In genomic region chr15:91338763-91339162, GRCh38 we compare ENCODE assay signal across 16 cellular contexts.
DNase-seq lines count a peak whose midpoint lies in the region; FAIRE-seq and TF ChIP-seq lines count a peak whose summit lies in the region.
"Had no signal": no experiment of that assay in that cellular context is flagged by ENCODE, and none has a peak within 500 bp of the region (broad histone marks: within the 10 kb centered on the region; RNA-seq: fewer than 3 reads in every experiment).

No MANE protein-coding gene starts in this region.

- H3K9me3 ChIP-seq in astrocyte (ENCODE audit: insufficient read depth, low read depth, low read length), result no peaks in the 10 kb centered on the region
- no peaks in the 10 kb centered on the region for H3K9me3 ChIP-seq in keratinocyte (ENCODE audit: control insufficient read depth, low read depth, low read length)
- H3K9me3 ChIP-seq: upper lobe of right lung had no signal

- DNase-seq in Daoy (ENCODE audit: low read depth) (peak; percentile 23), LNCaP clone FGC (ENCODE audit: low read depth) (peak; percentile 1), astrocyte (ENCODE audit: low read depth) (peak; percentile 32), keratinocyte (ENCODE audit: low read depth, low spot score) (no peak), NCI-H446 treated with DMSO at 0.1 percent for 48 hours (lab: John Stamatoyannopoulos, UW) (no peak), DMS 273 treated with DMSO at 0.1 percent for 48 hours (lab: John Stamatoyannopoulos, UW) (no peak), dedifferentiated amniotic fluid mesenchymal stem cell (ENCODE audit: extremely low spot score) (no peak), 8988T (no peak)
- DNase-seq: NCI-H1417 treated with DMSO at 0.1 percent for 48 hours, upper lobe of right lung had no signal

- TF ChIP-seq CTCF in LNCaP clone FGC (IDR thresholded peaks at IDR 0.05; ENCODE audit: control insufficient read depth, extremely low read depth, insufficient read depth), result no peak
- TF ChIP-seq CTCF in astrocyte (IDR thresholded peaks at IDR 0.05; ENCODE audit: insufficient read depth, low read depth, low read length), result no peak
- no peak for TF ChIP-seq CTCF in keratinocyte (optimal IDR thresholded peaks at IDR 0.05 in 1 of 3, IDR thresholded peaks at IDR 0.05 in 1 of 3, conservative IDR thresholded peaks at IDR 0.05 in 1 of 3; ENCODE audit: extremely low read depth in 1 of 3, insufficient read depth in 2 of 3, low read length in 3 of 3)

- no peaks in the 10 kb centered on the region for H3K4me1 ChIP-seq in astrocyte (ENCODE audit: insufficient read depth, low read length)
- H3K4me1 ChIP-seq in keratinocyte (ENCODE audit: control insufficient read depth, extremely low read depth, insufficient read depth, low read length), result no peaks in the 10 kb centered on the region
- H3K4me1 ChIP-seq: parathyroid adenoma, upper lobe of right lung had no signal

- H3K4me3 ChIP-seq in LNCaP clone FGC (ENCODE audit: low read depth, low read length) (no peak overlapping the region), astrocyte (ENCODE audit: insufficient read depth, low read depth, low read length) (no peak overlapping the region), keratinocyte (ENCODE audit: control insufficient read depth in 2 of 3, extremely low read depth in 1 of 3, insufficient read depth in 2 of 3, low read depth in 1 of 3, low read length in 3 of 3) (no peak overlapping the region)
- H3K4me3 ChIP-seq: upper lobe of right lung had no signal

- peaks cover 1% of the 10 kb centered on the region for H3K9me3 Mint-ChIP-seq in astrocyte (ENCODE audit: unreplicated experiment)
- H3K9me3 Mint-ChIP-seq: activated naive CD4-positive, alpha-beta T cell treated with anti-CD3 and anti-CD28 coated beads, Interleukin-2, amount 50 U/mL, for 72 hours had no signal

- H3K36me3 Mint-ChIP-seq in astrocyte (ENCODE audit: low read depth, unreplicated experiment), result no peaks in the 10 kb centered on the region
- H3K36me3 Mint-ChIP-seq: activated naive CD4-positive, alpha-beta T cell treated with anti-CD3 and anti-CD28 coated beads, Interleukin-2, amount 50 U/mL, for 72 hours had no signal

- no peaks in the 10 kb centered on the region for H3K79me2 ChIP-seq in astrocyte (ENCODE audit: insufficient read depth, low read length)
- no peaks in the 10 kb centered on the region for H3K79me2 ChIP-seq in keratinocyte (ENCODE audit: control insufficient read depth, insufficient read depth, low read length)
- H3K79me2 ChIP-seq: parathyroid adenoma had no signal

- no peaks in the 10 kb centered on the region for H3K9me1 ChIP-seq in keratinocyte (ENCODE audit: control insufficient read depth, extremely low read depth, insufficient read depth, low read length)

- no peak overlapping the region for H3K27ac ChIP-seq in astrocyte (ENCODE audit: low read depth, low read length)
- no peak overlapping the region for H3K27ac ChIP-seq in keratinocyte (ENCODE audit: control insufficient read depth, insufficient read depth, low read length)
- H3K27ac ChIP-seq: parathyroid adenoma, upper lobe of right lung, VCaP had no signal

- H3K4me2 ChIP-seq in astrocyte (ENCODE audit: low read length) (no peak overlapping the region), keratinocyte (ENCODE audit: control insufficient read depth, extremely low read depth, insufficient read depth, low read depth, low read length) (no peak overlapping the region)

- no peak for FAIRE-seq in astrocyte (lab: Jason Lieb, UNC)
- FAIRE-seq in keratinocyte (lab: Jason Lieb, UNC), result peak; percentile 13
- FAIRE-seq: endothelial cell of umbilical vein, H54, islet of Langerhans had no signal

- dilution Hi-C loops in keratinocyte (cut with MboI; ENCODE audit: extremely low pct_ligation_motif_present, low sequenced_read_pairs), result no loop called here

- H3K27me3 Mint-ChIP-seq in astrocyte (ENCODE audit: low read depth, unreplicated experiment), result peaks cover 7% of the 10 kb centered on the region

- peaks cover 3% of the 10 kb centered on the region for H3K27me3 ChIP-seq in astrocyte (ENCODE audit: insufficient read depth, low read length)
- no peaks in the 10 kb centered on the region for H3K27me3 ChIP-seq in keratinocyte (ENCODE audit: control insufficient read depth, extremely low read depth, insufficient read depth, low read length)

- H4K20me1 ChIP-seq in astrocyte (ENCODE audit: insufficient read depth, low read length) (no peaks in the 10 kb centered on the region), keratinocyte (ENCODE audit: control insufficient read depth, extremely low read depth, insufficient read depth, low read length) (no peaks in the 10 kb centered on the region)

- H3K4me3 Mint-ChIP-seq in astrocyte (ENCODE audit: unreplicated experiment), result no peak overlapping the region

- H2AFZ ChIP-seq in astrocyte (ENCODE audit: low read depth, low read length), result no peak overlapping the region
- no peak overlapping the region for H2AFZ ChIP-seq in keratinocyte (ENCODE audit: control insufficient read depth, low read length)
- H2AFZ ChIP-seq: parathyroid adenoma had no signal

- H3K9ac ChIP-seq in astrocyte (ENCODE audit: low read length) (no peak overlapping the region), keratinocyte (ENCODE audit: control insufficient read depth, extremely low read depth, insufficient read depth, low read length) (no peak overlapping the region)
- H3K9ac ChIP-seq: parathyroid adenoma had no signal

- no peak overlapping the region for H3K27ac Mint-ChIP-seq in astrocyte (ENCODE audit: unreplicated experiment)
- H3K27ac Mint-ChIP-seq: activated naive CD4-positive, alpha-beta T cell treated with anti-CD3 and anti-CD28 coated beads, Interleukin-2, amount 50 U/mL, for 72 hours had no signal

- H3K36me3 ChIP-seq in astrocyte (ENCODE audit: insufficient read depth, low read length) (no peaks in the 10 kb centered on the region), keratinocyte (ENCODE audit: control insufficient read depth in 2 of 2, extremely low read depth in 1 of 2, insufficient read depth in 2 of 2, low read length in 2 of 2) (no peaks in the 10 kb centered on the region)
- H3K36me3 ChIP-seq: upper lobe of right lung had no signal

- no peaks in the 10 kb centered on the region for H3K4me1 Mint-ChIP-seq in astrocyte (ENCODE audit: low read depth, unreplicated experiment)

Comparison
In these comparisons a context has a peak if more than half of its experiments do, and no peak if none do; other contexts are left out.
1. DNase-seq: peak in Daoy (single experiment), LNCaP clone FGC (single experiment) and astrocyte (single experiment); none in keratinocyte (single experiment), NCI-H446 treated with DMSO at 0.1 percent for 48 hours (single experiment), DMS 273 treated with DMSO at 0.1 percent for 48 hours (single experiment), dedifferentiated amniotic fluid mesenchymal stem cell (single experiment) and 8988T (single experiment).